ENCODE assay signal across 2 cellular contexts in the genomic region with DNA sequence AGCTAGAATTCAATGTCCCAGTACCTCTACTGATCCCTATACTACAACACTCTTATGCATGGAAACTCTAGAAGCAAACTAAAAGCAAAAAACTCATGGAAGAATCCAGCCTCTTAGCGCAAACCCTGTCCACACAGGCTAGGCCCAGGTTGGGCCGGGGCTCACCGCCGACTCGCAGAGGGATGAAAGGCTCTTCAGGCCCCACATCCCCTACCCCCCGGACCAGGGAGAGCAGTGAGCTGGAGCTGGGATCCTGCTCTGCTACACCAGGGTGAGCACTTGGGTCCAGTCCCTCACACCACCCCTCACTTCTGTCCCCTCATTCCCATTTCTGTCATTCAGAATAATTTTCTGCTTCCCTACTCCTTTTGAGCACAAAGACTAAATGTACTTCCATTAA.
TF ChIP-seq lines count a peak whose summit lies in the region.

No MANE protein-coding gene starts in this region.

TF ChIP-seq in SK-N-SH, 30 proteins besides CTCF, POLR2A, EP300 and RAD21 (continued from another document):
- TF ChIP-seq NFIC (IDR thresholded peaks at IDR 0.05; ENCODE audit: borderline replicate concordance) = no peak
- TF ChIP-seq, protein P1, sequence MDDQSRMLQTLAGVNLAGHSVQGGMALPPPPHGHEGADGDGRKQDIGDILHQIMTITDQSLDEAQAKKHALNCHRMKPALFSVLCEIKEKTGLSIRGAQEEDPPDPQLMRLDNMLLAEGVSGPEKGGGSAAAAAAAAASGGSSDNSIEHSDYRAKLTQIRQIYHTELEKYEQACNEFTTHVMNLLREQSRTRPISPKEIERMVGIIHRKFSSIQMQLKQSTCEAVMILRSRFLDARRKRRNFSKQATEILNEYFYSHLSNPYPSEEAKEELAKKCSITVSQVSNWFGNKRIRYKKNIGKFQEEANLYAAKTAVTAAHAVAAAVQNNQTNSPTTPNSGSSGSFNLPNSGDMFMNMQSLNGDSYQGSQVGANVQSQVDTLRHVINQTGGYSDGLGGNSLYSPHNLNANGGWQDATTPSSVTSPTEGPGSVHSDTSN (IDR thresholded peaks at IDR 0.05) = no peak
- TF ChIP-seq FOXM1 (IDR thresholded peaks at IDR 0.05; ENCODE audit: low read depth) = no peak
- no peak for TF ChIP-seq ELF1 (IDR thresholded peaks at IDR 0.05)
- no peak for TF ChIP-seq USF1 (IDR thresholded peaks at IDR 0.05; ENCODE audit: borderline replicate concordance, low read depth)
- TF ChIP-seq MXI1 (IDR thresholded peaks at IDR 0.05; ENCODE audit: low read depth, low read length) = no peak
- TF ChIP-seq SMC3 (IDR thresholded peaks at IDR 0.05; ENCODE audit: low read depth, low read length) = no peak
- TF ChIP-seq RFX5 (IDR thresholded peaks at IDR 0.05; ENCODE audit: low read length) = no peak

TF ChIP-seq in SK-N-SH treated with all-trans-retinoic acid at 6 μM for 48 hours, 23 proteins besides CTCF, POLR2A, EP300 and RAD21 (continued from another document):
- TF ChIP-seq POU6F1 (CRISPR knock-in tag; IDR thresholded peaks at IDR 0.05; ENCODE audit: borderline replicate concordance, low read depth) = no peak
- TF ChIP-seq PATZ1 (CRISPR knock-in tag; IDR thresholded peaks at IDR 0.05; ENCODE audit: borderline replicate concordance) = no peak
- no peak for TF ChIP-seq GLIS3 (CRISPR knock-in tag; IDR thresholded peaks at IDR 0.05)
- TF ChIP-seq ZNF70 (CRISPR knock-in tag; IDR thresholded peaks at IDR 0.05) = no peak
